9 cellular contexts compared by ENCODE assay signal in the genomic region with DNA sequence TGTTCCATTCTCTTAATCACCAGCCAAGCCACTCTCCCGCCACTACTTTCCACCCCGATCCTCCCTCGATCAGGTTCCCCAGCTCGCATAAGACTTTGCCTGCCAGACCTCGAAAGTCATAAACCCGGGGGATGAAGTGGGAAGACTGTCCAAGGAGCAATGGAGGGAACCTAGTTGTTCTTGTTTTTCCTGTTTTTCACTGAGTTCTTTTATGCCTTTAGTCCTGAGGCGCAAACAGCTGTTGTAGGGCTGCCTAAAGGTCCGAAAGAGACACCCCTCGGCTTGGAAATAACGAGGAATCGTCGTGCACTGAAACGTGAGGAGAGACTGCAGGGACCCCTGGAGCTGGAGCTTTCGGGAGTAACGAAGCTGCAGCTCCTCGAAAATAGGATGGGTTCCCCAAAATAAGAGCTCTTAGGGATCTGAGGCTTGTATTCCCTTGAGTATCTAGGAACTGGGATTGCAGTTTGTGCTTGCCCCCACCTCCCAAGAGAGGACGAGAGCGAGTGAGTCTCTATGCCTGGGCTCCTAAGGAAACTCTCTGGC. TPM values are rescaled to one million over a fixed set of nuclear protein-coding genes. Genes with fewer than 3 reads are reported as not detected.
DNase-seq lines count a peak whose midpoint lies in the region; ATAC-seq lines count a peak whose summit lies in the region.
"Had no signal": no experiment of that assay in that cellular context is flagged by ENCODE, and none has a peak within 500 bp of the region (broad histone marks: within the 10 kb centered on the region; RNA-seq: fewer than 3 reads in every experiment).

No MANE protein-coding gene starts in this region.

- no peak overlapping the region for H3K27ac Mint-ChIP-seq in stimulated activated naive CD8-positive, alpha-beta T cell treated with anti-CD3 and anti-CD28 coated beads, Interleukin-15, Interleukin-2, amounts not matched to agents 100 ng/mL and 50 ng/mL, for 24 hours
- H3K27ac Mint-ChIP-seq in T-helper 17 cell (no peak overlapping the region), memory B cell (no peak overlapping the region)

- H3K9me3 Mint-ChIP-seq in stimulated activated naive CD8-positive, alpha-beta T cell treated with anti-CD3 and anti-CD28 coated beads, Interleukin-15, Interleukin-2, amounts not matched to agents 100 ng/mL and 50 ng/mL, for 24 hours: no peaks in the 10 kb centered on the region
- H3K9me3 Mint-ChIP-seq in memory B cell: peaks cover 3% of the 10 kb centered on the region

- H3K36me3 Mint-ChIP-seq in stimulated activated naive CD8-positive, alpha-beta T cell treated with anti-CD3 and anti-CD28 coated beads, Interleukin-15, Interleukin-2, amounts not matched to agents 100 ng/mL and 50 ng/mL, for 24 hours (ENCODE audit: low read depth): peaks cover 4% of the 10 kb centered on the region
- H3K36me3 Mint-ChIP-seq in T-helper 17 cell (ENCODE audit: low read depth) (peaks cover 2% of the 10 kb centered on the region), memory B cell (no peaks in the 10 kb centered on the region)

- H3K27me3 Mint-ChIP-seq in stimulated activated naive CD8-positive, alpha-beta T cell treated with anti-CD3 and anti-CD28 coated beads, Interleukin-15, Interleukin-2, amounts not matched to agents 100 ng/mL and 50 ng/mL, for 24 hours: peaks cover 93% of the 10 kb centered on the region
- H3K27me3 Mint-ChIP-seq in T-helper 17 cell (peaks cover 94% of the 10 kb centered on the region), memory B cell (peaks cover 37% of the 10 kb centered on the region)

- no peak for ATAC-seq in stimulated activated naive CD8-positive, alpha-beta T cell treated with anti-CD3 and anti-CD28 coated beads, Interleukin-15, Interleukin-2, amounts not matched to agents 100 U/mL and 50 U/mL, for 24 hours
- ATAC-seq in T-helper 17 cell: no peak
- no peak for ATAC-seq in memory B cell (ENCODE audit: low read depth)
- ATAC-seq in HG02642 (IDR thresholded peaks at IDR 0.05; ENCODE audit: poor library complexity, unreplicated experiment): no peak

- DNase-seq in stimulated activated naive CD8-positive, alpha-beta T cell treated with anti-CD3 and anti-CD28 coated beads, Interleukin-15, Interleukin-2, amounts not matched to agents 100 U/mL and 50 U/mL, for 24 hours: no peak
- DNase-seq in T-helper 17 cell: no peak
- DNase-seq in memory B cell (ENCODE audit: low spot score in 2 of 2): no peak
- no peak for DNase-seq in iPS-NIHi7 (ENCODE audit: extremely low spot score)
- no peak for DNase-seq in NCI-H345 treated with DMSO at 0.1 percent for 48 hours (lab: John Stamatoyannopoulos, UW; ENCODE audit: unreplicated experiment)
- no peak for DNase-seq in LoVo (ENCODE audit: low spot score)

- H3K9me3 ChIP-seq in T-helper 17 cell (ENCODE audit: control insufficient read depth, low read length, poor library complexity, severe bottlenecking): peaks cover 7% of the 10 kb centered on the region

- peak overlapping the region; percentile 74 for H3K4me3 Mint-ChIP-seq in stimulated activated naive CD8-positive, alpha-beta T cell treated with anti-CD3 and anti-CD28 coated beads, Interleukin-15, Interleukin-2, amounts not matched to agents 100 ng/mL and 50 ng/mL, for 24 hours
- H3K4me3 Mint-ChIP-seq in T-helper 17 cell: peak overlapping the region; percentile 83
- peak overlapping the region; percentile 72 for H3K4me3 Mint-ChIP-seq in memory B cell

- H3K4me1 Mint-ChIP-seq in stimulated activated naive CD8-positive, alpha-beta T cell treated with anti-CD3 and anti-CD28 coated beads, Interleukin-15, Interleukin-2, amounts not matched to agents 100 ng/mL and 50 ng/mL, for 24 hours (ENCODE audit: low read depth): peaks cover 28% of the 10 kb centered on the region
- H3K4me1 Mint-ChIP-seq in T-helper 17 cell (peaks cover 16% of the 10 kb centered on the region), memory B cell (peaks cover 11% of the 10 kb centered on the region)

RNA-seq across cellular contexts. Expression of gene HOXD12, which starts 1.7 kb away (rescaled TPM):
- total RNA-seq in T-helper 17 cell: not detected

RNA-seq across cellular contexts. Expression of gene HOXD13, which starts 5.4 kb away (rescaled TPM):
- total RNA-seq in T-helper 17 cell: not detected

RNA-seq across cellular contexts. Expression of gene HOXD11, which starts 9.2 kb away (rescaled TPM):
- not detected for total RNA-seq in T-helper 17 cell

RNA-seq across cellular contexts. Expression of gene EVX2, which starts 14.1 kb away (rescaled TPM):
- not detected for total RNA-seq in T-helper 17 cell
- total RNA-seq: SK-MEL-5 had no signal

RNA-seq across cellular contexts. Expression of gene HOXD10, which starts 18.7 kb away (rescaled TPM):
- total RNA-seq in T-helper 17 cell: not detected
- total RNA-seq: SK-MEL-5 had no signal
